In the genomic region with DNA sequence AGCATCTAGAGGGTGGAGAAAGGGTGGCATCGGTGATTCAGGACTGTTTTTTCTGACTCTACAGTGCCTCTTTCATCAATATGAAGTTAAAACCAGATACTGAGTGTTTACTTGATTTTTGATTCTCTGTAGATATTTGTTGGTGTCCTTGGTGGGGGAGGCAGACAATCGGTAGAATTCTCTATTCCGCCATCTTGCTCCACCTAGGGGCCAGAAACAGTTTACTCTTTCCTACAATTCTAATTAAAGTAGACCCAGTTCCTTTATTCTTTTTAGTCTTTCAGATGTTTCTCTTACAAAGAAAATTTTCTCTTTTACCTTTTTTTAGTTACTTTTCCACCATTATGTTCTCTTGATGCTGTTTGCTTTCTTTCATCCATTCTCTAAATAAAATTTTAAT, we compare ENCODE assay signal across 21 cellular contexts.
DNase-seq lines count a peak whose midpoint lies in the region; ATAC-seq, FAIRE-seq and TF ChIP-seq lines count a peak whose summit lies in the region.
"Had no signal": no experiment of that assay in that cellular context is flagged by ENCODE, and none has a peak within 500 bp of the region (broad histone marks: within the 10 kb centered on the region; RNA-seq: fewer than 3 reads in every experiment).

No MANE protein-coding gene starts in this region.

- no peak for ATAC-seq in foreskin keratinocyte
- no peak for ATAC-seq in HG02840 (IDR thresholded peaks at IDR 0.05; ENCODE audit: low FRiP score, unreplicated experiment)

- no peak overlapping the region for H2AFZ ChIP-seq in astrocyte (ENCODE audit: low read depth, low read length)

- H3K4me1 ChIP-seq in BE2C (no peaks in the 10 kb centered on the region), astrocyte (ENCODE audit: insufficient read depth, low read length) (no peaks in the 10 kb centered on the region), foreskin keratinocyte (no peaks in the 10 kb centered on the region)
- H3K4me1 ChIP-seq: BLaER1 treated with 17β-estradiol and CSF1 and Interleukin-3, amounts not matched to agents 10 nM and 100 nM; upper lobe of left lung had no signal

- DNase-seq in BE2C, result no peak
- DNase-seq in KBM-7, result peak; percentile 2
- DNase-seq in astrocyte (ENCODE audit: low read depth), result no peak
- DNase-seq in foreskin keratinocyte, result no peak
- DNase-seq in activated CD8-positive, alpha-beta memory T cell treated with anti-CD3 and anti-CD28 coated beads, Interleukin-2, amount 50 U/mL, for 48 hours, result no peak
- DNase-seq in NCI-H128 (lab: John Stamatoyannopoulos, UW; ENCODE audit: unreplicated experiment), result no peak
- no peak for DNase-seq in H4 (ENCODE audit: low spot score)
- DNase-seq: activated CD4-positive, alpha-beta T cell treated with anti-CD3 and anti-CD28 coated beads for 1 hour; activated naive CD4-positive, alpha-beta T cell treated with Interleukin-2 at 50 U/mL for 16 hours; DMS79 treated with DMSO at 0.1 percent for 48 hours; effector memory CD4-positive, alpha-beta T cell; mesendoderm; NCI-H1930; NCI-H524 treated with DMSO at 0.1 percent for 48 hours; upper lobe of left lung had no signal

- H3K36me3 ChIP-seq in BE2C (no peaks in the 10 kb centered on the region), astrocyte (ENCODE audit: insufficient read depth, low read length) (no peaks in the 10 kb centered on the region)
- H3K36me3 ChIP-seq: BLaER1 treated with 17β-estradiol and CSF1 and Interleukin-3, amounts not matched to agents 10 nM and 100 nM; neutrophil; upper lobe of left lung had no signal

- H3K4me2 ChIP-seq in astrocyte (ENCODE audit: low read length), result no peak overlapping the region
- H3K4me2 ChIP-seq: BLaER1 treated with 17β-estradiol and CSF1 and Interleukin-3, amounts not matched to agents 10 nM and 100 nM had no signal

- H3K27me3 ChIP-seq in BE2C (no peaks in the 10 kb centered on the region; the same call in 1 of the 2 replicates), astrocyte (ENCODE audit: insufficient read depth, low read length) (no peaks in the 10 kb centered on the region), foreskin keratinocyte (peaks cover 2% of the 10 kb centered on the region)
- H3K27me3 ChIP-seq: BLaER1 treated with 17β-estradiol and CSF1 and Interleukin-3, amounts not matched to agents 10 nM and 100 nM; neutrophil; upper lobe of left lung had no signal

- H3K79me2 ChIP-seq in astrocyte (ENCODE audit: insufficient read depth, low read length), result no peaks in the 10 kb centered on the region

- H3K4me3 Mint-ChIP-seq in astrocyte (ENCODE audit: unreplicated experiment), result no peak overlapping the region
- H3K4me3 Mint-ChIP-seq: T-helper 1 cell treated with Interleukin-12 subunit alpha and Interleukin-12 subunit beta and Interleukin-4 antibody, amounts not matched to agents 30 μg/mL and 1 μg/mL, for 36 hours had no signal

- in situ Hi-C loops in KBM-7 (cut with MboI; ENCODE audit: low pct_unique_long_range_greater_than_20kb, low sequenced_read_pairs), result no loop called here

- no peak overlapping the region for H3K9ac ChIP-seq in astrocyte (ENCODE audit: low read length)
- H3K9ac ChIP-seq: BLaER1 treated with 17β-estradiol and CSF1 and Interleukin-3, amounts not matched to agents 10 nM and 100 nM had no signal

- H3K27ac Mint-ChIP-seq in astrocyte (ENCODE audit: unreplicated experiment), result no peak overlapping the region
- H3K27ac Mint-ChIP-seq: T-helper 1 cell treated with Interleukin-12 subunit alpha and Interleukin-12 subunit beta and Interleukin-4 antibody, amounts not matched to agents 30 μg/mL and 1 μg/mL, for 36 hours had no signal

- no peaks in the 10 kb centered on the region for H3K4me1 Mint-ChIP-seq in astrocyte (ENCODE audit: low read depth, unreplicated experiment)

- no peak overlapping the region for H3K27ac ChIP-seq in astrocyte (ENCODE audit: low read depth, low read length)
- no peak overlapping the region for H3K27ac ChIP-seq in foreskin keratinocyte
- H3K27ac ChIP-seq: BLaER1 treated with 17β-estradiol and CSF1 and Interleukin-3, amounts not matched to agents 10 nM and 100 nM; neutrophil; RWPE1; upper lobe of left lung had no signal

- H3K27me3 Mint-ChIP-seq in astrocyte (ENCODE audit: low read depth, unreplicated experiment), result no peaks in the 10 kb centered on the region

- H3K36me3 Mint-ChIP-seq in astrocyte (ENCODE audit: low read depth, unreplicated experiment), result no peaks in the 10 kb centered on the region

- TF ChIP-seq CTCF in BE2C (IDR thresholded peaks at IDR 0.05; ENCODE audit: low read depth, low read length) (peak; percentile 32; the same call in 1 of the 2 replicates), astrocyte (IDR thresholded peaks at IDR 0.05; ENCODE audit: insufficient read depth, low read depth, low read length) (peak; percentile 16), foreskin keratinocyte (conservative IDR thresholded peaks at IDR 0.05) (peak; percentile 30)

- H4K20me1 ChIP-seq in astrocyte (ENCODE audit: insufficient read depth, low read length), result no peaks in the 10 kb centered on the region
- H4K20me1 ChIP-seq: BLaER1 treated with 17β-estradiol and CSF1 and Interleukin-3, amounts not matched to agents 10 nM and 100 nM had no signal

- no peak for FAIRE-seq in astrocyte (lab: Jason Lieb, UNC)
- FAIRE-seq: islet of Langerhans had no signal

- no peak overlapping the region for H3K4me3 ChIP-seq in BE2C (ENCODE audit: low read depth, low read length)
- H3K4me3 ChIP-seq in astrocyte (ENCODE audit: insufficient read depth, low read depth, low read length), result no peak overlapping the region
- H3K4me3 ChIP-seq: BLaER1 treated with 17β-estradiol and CSF1 and Interleukin-3, amounts not matched to agents 10 nM and 100 nM; upper lobe of left lung had no signal

- H3K9me3 ChIP-seq in BE2C (no peaks in the 10 kb centered on the region), astrocyte (ENCODE audit: insufficient read depth, low read depth, low read length) (no peaks in the 10 kb centered on the region)
- H3K9me3 ChIP-seq: neutrophil, upper lobe of left lung had no signal

- H3K9me3 Mint-ChIP-seq in astrocyte (ENCODE audit: unreplicated experiment), result peaks cover 6% of the 10 kb centered on the region
- H3K9me3 Mint-ChIP-seq: T-helper 1 cell treated with Interleukin-12 subunit alpha and Interleukin-12 subunit beta and Interleukin-4 antibody, amounts not matched to agents 30 μg/mL and 1 μg/mL, for 36 hours had no signal
